1 cellular context compared by ENCODE assay signal in the genomic region with DNA sequence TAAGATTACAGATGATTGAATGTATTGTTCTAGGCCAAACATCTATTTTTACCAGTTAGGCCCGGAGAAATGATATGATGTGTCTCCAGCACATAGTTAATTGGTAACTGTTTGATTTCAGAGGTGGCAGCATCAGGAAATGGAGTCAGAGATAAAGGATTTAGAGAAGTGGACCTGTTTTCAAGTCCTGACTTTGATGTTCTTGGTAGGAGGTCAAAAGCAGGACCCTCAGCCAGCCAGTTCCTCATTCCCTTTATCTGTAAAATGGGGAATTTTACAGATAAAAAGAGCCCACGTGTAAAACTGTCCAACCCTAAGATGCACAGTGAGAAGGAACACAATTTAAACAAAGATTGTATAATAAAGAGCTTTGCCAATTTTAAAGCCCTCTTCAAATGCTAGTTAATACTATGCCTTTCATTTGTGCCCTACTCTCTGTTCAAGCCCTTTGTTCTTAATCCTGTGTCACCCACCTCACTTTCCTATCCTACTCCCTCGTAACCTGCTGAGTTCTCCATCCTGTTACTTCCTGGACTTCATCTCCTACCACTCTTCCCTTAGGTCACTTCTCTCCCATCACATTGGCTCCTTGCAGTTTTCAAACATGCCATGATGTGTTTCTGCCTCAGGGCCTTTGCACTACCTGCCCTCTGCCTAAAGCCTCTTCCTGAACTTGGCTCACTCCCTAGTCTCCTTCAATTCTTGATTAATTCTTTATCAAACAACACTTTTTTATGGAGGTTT.
TF ChIP-seq lines count a peak whose summit lies in the region.

No MANE protein-coding gene starts in this region.

TF ChIP-seq in HepG2, 621 proteins besides CTCF, POLR2A, EP300 and RAD21 (continued from another document and continues in another):
- TF ChIP-seq, protein P1, sequence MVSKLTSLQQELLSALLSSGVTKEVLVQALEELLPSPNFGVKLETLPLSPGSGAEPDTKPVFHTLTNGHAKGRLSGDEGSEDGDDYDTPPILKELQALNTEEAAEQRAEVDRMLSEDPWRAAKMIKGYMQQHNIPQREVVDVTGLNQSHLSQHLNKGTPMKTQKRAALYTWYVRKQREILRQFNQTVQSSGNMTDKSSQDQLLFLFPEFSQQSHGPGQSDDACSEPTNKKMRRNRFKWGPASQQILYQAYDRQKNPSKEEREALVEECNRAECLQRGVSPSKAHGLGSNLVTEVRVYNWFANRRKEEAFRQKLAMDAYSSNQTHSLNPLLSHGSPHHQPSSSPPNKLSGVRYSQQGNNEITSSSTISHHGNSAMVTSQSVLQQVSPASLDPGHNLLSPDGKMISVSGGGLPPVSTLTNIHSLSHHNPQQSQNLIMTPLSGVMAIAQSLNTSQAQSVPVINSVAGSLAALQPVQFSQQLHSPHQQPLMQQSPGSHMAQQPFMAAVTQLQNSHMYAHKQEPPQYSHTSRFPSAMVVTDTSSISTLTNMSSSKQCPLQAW (CRISPR knock-in tag; IDR thresholded peaks at IDR 0.05), result no peak
- no peak for TF ChIP-seq ZNF17 (CRISPR knock-in tag; IDR thresholded peaks at IDR 0.05)
- no peak for TF ChIP-seq CC2D1A (CRISPR knock-in tag; IDR thresholded peaks at IDR 0.05)
- TF ChIP-seq, protein P2, sequence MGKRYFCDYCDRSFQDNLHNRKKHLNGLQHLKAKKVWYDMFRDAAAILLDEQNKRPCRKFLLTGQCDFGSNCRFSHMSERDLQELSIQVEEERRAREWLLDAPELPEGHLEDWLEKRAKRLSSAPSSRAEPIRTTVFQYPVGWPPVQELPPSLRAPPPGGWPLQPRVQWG (CRISPR knock-in tag; IDR thresholded peaks at IDR 0.05; ENCODE audit: borderline replicate concordance, low read depth), result no peak
- no peak for TF ChIP-seq MLLT10 (CRISPR knock-in tag; IDR thresholded peaks at IDR 0.05)
- TF ChIP-seq ZMYM4 (CRISPR knock-in tag; IDR thresholded peaks at IDR 0.05), result peak; percentile 43
- TF ChIP-seq, protein P3, sequence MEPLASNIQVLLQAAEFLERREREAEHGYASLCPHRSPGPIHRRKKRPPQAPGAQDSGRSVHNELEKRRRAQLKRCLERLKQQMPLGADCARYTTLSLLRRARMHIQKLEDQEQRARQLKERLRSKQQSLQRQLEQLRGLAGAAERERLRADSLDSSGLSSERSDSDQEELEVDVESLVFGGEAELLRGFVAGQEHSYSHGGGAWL (CRISPR knock-in tag; IDR thresholded peaks at IDR 0.05), result no peak
- no peak for TF ChIP-seq HDAC6 (IDR thresholded peaks at IDR 0.05; ENCODE audit: low read depth, low read length)
- TF ChIP-seq ZNF841 (CRISPR knock-in tag; IDR thresholded peaks at IDR 0.05; ENCODE audit: borderline replicate concordance), result no peak
- no peak for TF ChIP-seq HOXA7 (CRISPR knock-in tag; IDR thresholded peaks at IDR 0.05)
- no peak for TF ChIP-seq ZNF329 (CRISPR knock-in tag; IDR thresholded peaks at IDR 0.05; ENCODE audit: low read depth)
- TF ChIP-seq ZNF773 (CRISPR knock-in tag; IDR thresholded peaks at IDR 0.05; ENCODE audit: borderline replicate concordance), result no peak
- TF ChIP-seq ATM (IDR thresholded peaks at IDR 0.05; ENCODE audit: borderline replicate concordance), result no peak
- TF ChIP-seq, protein P4, sequence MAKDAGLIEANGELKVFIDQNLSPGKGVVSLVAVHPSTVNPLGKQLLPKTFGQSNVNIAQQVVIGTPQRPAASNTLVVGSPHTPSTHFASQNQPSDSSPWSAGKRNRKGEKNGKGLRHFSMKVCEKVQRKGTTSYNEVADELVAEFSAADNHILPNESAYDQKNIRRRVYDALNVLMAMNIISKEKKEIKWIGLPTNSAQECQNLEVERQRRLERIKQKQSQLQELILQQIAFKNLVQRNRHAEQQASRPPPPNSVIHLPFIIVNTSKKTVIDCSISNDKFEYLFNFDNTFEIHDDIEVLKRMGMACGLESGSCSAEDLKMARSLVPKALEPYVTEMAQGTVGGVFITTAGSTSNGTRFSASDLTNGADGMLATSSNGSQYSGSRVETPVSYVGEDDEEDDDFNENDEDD (CRISPR knock-in tag; IDR thresholded peaks at IDR 0.05; ENCODE audit: borderline replicate concordance), result no peak
- TF ChIP-seq, protein P5, sequence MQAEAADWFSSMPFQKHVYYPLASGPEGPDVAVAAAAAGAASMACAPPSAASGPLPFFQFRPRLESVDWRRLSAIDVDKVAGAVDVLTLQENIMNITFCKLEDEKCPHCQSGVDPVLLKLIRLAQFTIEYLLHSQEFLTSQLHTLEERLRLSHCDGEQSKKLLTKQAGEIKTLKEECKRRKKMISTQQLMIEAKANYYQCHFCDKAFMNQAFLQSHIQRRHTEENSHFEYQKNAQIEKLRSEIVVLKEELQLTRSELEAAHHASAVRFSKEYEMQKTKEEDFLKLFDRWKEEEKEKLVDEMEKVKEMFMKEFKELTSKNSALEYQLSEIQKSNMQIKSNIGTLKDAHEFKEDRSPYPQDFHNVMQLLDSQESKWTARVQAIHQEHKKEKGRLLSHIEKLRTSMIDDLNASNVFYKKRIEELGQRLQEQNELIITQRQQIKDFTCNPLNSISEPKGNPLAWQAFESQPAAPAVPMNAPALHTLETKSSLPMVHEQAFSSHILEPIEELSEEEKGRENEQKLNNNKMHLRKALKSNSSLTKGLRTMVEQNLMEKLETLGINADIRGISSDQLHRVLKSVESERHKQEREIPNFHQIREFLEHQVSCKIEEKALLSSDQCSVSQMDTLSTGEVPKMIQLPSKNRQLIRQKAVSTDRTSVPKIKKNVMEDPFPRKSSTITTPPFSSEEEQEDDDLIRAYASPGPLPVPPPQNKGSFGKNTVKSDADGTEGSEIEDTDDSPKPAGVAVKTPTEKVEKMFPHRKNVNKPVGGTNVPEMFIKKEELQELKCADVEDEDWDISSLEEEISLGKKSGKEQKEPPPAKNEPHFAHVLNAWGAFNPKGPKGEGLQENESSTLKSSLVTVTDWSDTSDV (CRISPR knock-in tag; IDR thresholded peaks at IDR 0.05), result no peak
- no peak for TF ChIP-seq MZF1 (CRISPR knock-in tag; IDR thresholded peaks at IDR 0.05; ENCODE audit: borderline replicate concordance)
- TF ChIP-seq FOXA1 (IDR thresholded peaks at IDR 0.05), result no peak
- peak; percentile 56; the same call in 1 of the 2 replicates for TF ChIP-seq FOXA1 (CRISPR knock-in tag; IDR thresholded peaks at IDR 0.05)
- no peak for TF ChIP-seq CHCHD3 (CRISPR knock-in tag; IDR thresholded peaks at IDR 0.05)
- no peak for TF ChIP-seq SP4 (CRISPR knock-in tag; IDR thresholded peaks at IDR 0.05)
- TF ChIP-seq GLI4 (CRISPR knock-in tag; IDR thresholded peaks at IDR 0.05; ENCODE audit: borderline replicate concordance), result no peak
- TF ChIP-seq ELF3 (CRISPR knock-in tag; IDR thresholded peaks at IDR 0.05), result peak; percentile 92
- TF ChIP-seq, protein P6, sequence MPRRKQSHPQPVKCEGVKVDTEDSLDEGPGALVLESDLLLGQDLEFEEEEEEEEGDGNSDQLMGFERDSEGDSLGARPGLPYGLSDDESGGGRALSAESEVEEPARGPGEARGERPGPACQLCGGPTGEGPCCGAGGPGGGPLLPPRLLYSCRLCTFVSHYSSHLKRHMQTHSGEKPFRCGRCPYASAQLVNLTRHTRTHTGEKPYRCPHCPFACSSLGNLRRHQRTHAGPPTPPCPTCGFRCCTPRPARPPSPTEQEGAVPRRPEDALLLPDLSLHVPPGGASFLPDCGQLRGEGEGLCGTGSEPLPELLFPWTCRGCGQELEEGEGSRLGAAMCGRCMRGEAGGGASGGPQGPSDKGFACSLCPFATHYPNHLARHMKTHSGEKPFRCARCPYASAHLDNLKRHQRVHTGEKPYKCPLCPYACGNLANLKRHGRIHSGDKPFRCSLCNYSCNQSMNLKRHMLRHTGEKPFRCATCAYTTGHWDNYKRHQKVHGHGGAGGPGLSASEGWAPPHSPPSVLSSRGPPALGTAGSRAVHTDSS (CRISPR knock-in tag; conservative IDR thresholded peaks at IDR 0.05), result no peak
- TF ChIP-seq NKX3-1 (CRISPR knock-in tag; IDR thresholded peaks at IDR 0.05), result no peak
- TF ChIP-seq ZSCAN25 (CRISPR knock-in tag; IDR thresholded peaks at IDR 0.05), result 0 out of 2 replicates have a peak, but pooled peaks have one; percentile 23
- no peak for TF ChIP-seq RBAK (CRISPR knock-in tag; IDR thresholded peaks at IDR 0.05)
- TF ChIP-seq, protein P7, sequence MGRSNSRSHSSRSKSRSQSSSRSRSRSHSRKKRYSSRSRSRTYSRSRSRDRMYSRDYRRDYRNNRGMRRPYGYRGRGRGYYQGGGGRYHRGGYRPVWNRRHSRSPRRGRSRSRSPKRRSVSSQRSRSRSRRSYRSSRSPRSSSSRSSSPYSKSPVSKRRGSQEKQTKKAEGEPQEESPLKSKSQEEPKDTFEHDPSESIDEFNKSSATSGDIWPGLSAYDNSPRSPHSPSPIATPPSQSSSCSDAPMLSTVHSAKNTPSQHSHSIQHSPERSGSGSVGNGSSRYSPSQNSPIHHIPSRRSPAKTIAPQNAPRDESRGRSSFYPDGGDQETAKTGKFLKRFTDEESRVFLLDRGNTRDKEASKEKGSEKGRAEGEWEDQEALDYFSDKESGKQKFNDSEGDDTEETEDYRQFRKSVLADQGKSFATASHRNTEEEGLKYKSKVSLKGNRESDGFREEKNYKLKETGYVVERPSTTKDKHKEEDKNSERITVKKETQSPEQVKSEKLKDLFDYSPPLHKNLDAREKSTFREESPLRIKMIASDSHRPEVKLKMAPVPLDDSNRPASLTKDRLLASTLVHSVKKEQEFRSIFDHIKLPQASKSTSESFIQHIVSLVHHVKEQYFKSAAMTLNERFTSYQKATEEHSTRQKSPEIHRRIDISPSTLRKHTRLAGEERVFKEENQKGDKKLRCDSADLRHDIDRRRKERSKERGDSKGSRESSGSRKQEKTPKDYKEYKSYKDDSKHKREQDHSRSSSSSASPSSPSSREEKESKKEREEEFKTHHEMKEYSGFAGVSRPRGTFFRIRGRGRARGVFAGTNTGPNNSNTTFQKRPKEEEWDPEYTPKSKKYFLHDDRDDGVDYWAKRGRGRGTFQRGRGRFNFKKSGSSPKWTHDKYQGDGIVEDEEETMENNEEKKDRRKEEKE (IDR thresholded peaks at IDR 0.05), result no peak
- 0 out of 2 replicates have a peak, but pooled peaks have one; percentile 72 for TF ChIP-seq NR2F6 (IDR thresholded peaks at IDR 0.05)
- TF ChIP-seq NR2F6 (CRISPR knock-in tag; IDR thresholded peaks at IDR 0.05), result peak; percentile 77
- no peak for TF ChIP-seq KMT2B (CRISPR knock-in tag; IDR thresholded peaks at IDR 0.05)
- TF ChIP-seq RXRB (CRISPR knock-in tag; IDR thresholded peaks at IDR 0.05; ENCODE audit: borderline replicate concordance), result peak; percentile 35; the same call in 1 of the 2 replicates
- TF ChIP-seq STAG1 (CRISPR knock-in tag; IDR thresholded peaks at IDR 0.05), result peak; percentile 8; the same call in 1 of the 2 replicates
- TF ChIP-seq, protein P8, sequence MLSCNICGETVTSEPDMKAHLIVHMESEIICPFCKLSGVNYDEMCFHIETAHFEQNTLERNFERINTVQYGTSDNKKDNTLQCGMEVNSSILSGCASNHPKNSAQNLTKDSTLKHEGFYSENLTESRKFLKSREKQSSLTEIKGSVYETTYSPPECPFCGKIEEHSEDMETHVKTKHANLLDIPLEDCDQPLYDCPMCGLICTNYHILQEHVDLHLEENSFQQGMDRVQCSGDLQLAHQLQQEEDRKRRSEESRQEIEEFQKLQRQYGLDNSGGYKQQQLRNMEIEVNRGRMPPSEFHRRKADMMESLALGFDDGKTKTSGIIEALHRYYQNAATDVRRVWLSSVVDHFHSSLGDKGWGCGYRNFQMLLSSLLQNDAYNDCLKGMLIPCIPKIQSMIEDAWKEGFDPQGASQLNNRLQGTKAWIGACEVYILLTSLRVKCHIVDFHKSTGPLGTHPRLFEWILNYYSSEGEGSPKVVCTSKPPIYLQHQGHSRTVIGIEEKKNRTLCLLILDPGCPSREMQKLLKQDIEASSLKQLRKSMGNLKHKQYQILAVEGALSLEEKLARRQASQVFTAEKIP (CRISPR knock-in tag; IDR thresholded peaks at IDR 0.05; ENCODE audit: borderline replicate concordance), result no peak
- peak; percentile 96 for TF ChIP-seq ISL2 (CRISPR knock-in tag; IDR thresholded peaks at IDR 0.05)
- TF ChIP-seq, protein P9, sequence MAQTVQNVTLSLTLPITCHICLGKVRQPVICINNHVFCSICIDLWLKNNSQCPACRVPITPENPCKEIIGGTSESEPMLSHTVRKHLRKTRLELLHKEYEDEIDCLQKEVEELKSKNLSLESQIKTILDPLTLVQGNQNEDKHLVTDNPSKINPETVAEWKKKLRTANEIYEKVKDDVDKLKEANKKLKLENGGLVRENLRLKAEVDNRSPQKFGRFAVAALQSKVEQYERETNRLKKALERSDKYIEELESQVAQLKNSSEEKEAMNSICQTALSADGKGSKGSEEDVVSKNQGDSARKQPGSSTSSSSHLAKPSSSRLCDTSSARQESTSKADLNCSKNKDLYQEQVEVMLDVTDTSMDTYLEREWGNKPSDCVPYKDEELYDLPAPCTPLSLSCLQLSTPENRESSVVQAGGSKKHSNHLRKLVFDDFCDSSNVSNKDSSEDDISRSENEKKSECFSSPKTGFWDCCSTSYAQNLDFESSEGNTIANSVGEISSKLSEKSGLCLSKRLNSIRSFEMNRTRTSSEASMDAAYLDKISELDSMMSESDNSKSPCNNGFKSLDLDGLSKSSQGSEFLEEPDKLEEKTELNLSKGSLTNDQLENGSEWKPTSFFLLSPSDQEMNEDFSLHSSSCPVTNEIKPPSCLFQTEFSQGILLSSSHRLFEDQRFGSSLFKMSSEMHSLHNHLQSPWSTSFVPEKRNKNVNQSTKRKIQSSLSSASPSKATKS (CRISPR knock-in tag; IDR thresholded peaks at IDR 0.05), result no peak
- TF ChIP-seq ZNF839 (CRISPR knock-in tag; IDR thresholded peaks at IDR 0.05; ENCODE audit: borderline replicate concordance), result no peak
- no peak for TF ChIP-seq KDM3A (CRISPR knock-in tag; IDR thresholded peaks at IDR 0.05; ENCODE audit: low read depth)
- no peak for TF ChIP-seq PPARG (CRISPR knock-in tag; conservative IDR thresholded peaks at IDR 0.05)
- TF ChIP-seq, protein P10, sequence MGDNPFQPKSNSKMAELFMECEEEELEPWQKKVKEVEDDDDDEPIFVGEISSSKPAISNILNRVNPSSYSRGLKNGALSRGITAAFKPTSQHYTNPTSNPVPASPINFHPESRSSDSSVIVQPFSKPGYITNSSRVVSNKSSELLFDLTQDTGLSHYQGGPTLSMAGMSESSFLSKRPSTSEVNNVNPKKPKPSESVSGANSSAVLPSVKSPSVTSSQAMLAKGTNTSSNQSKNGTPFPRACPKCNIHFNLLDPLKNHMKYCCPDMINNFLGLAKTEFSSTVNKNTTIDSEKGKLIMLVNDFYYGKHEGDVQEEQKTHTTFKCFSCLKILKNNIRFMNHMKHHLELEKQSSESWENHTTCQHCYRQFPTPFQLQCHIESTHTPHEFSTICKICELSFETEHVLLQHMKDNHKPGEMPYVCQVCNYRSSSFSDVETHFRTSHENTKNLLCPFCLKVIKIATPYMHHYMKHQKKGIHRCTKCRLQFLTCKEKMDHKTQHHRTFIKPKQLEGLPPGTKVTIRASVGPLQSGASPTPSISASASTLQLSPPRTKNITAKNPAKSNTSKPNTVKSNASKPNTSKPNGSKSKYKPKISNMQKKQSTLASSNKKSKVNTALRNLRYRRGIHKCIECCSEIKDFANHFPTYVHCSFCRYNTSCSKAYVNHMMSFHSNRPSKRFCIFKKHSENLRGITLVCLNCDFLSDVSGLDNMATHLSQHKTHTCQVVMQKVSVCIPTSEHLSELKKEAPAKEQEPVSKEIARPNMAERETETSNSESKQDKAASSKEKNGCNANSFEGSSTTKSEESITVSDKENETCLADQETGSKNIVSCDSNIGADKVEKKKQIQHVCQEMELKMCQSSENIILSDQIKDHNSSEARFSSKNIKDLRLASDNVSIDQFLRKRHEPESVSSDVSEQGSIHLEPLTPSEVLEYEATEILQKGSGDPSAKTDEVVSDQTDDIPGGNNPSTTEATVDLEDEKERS (CRISPR knock-in tag; IDR thresholded peaks at IDR 0.05), result 0 out of 2 replicates have a peak, but pooled peaks have one; percentile 31
